8 cellular contexts compared by ENCODE assay signal in genomic region chr6:21914121-21914973, GRCh38.
DNase-seq lines count a peak whose midpoint lies in the region; ATAC-seq and TF ChIP-seq lines count a peak whose summit lies in the region.

No MANE protein-coding gene starts in this region.

- no peaks in the 10 kb centered on the region for H3K9me3 ChIP-seq in hepatocyte (ENCODE audit: low read depth)

- no peaks in the 10 kb centered on the region for H3K79me2 ChIP-seq in hepatocyte

- H3K9me3 Mint-ChIP-seq in stimulated activated naive CD8-positive, alpha-beta T cell treated with anti-CD3 and anti-CD28 coated beads, Interleukin-15, Interleukin-2, amounts not matched to agents 100 ng/mL and 50 ng/mL, for 24 hours = no peaks in the 10 kb centered on the region

- H3K36me3 Mint-ChIP-seq in stimulated activated naive CD8-positive, alpha-beta T cell treated with anti-CD3 and anti-CD28 coated beads, Interleukin-15, Interleukin-2, amounts not matched to agents 100 ng/mL and 50 ng/mL, for 24 hours (ENCODE audit: low read depth) = no peaks in the 10 kb centered on the region

- H3K9me2 ChIP-seq in hepatocyte (replicated peaks; ENCODE audit: insufficient read depth) = no peaks in the 10 kb centered on the region

- DNase-seq in Right ventricle myocardium inferior (ENCODE audit: missing footprints) (peak; percentile 71), cardiac septum (ENCODE audit: low spot score) (no peak), activated T-cell treated with anti-CD3 and anti-CD28 coated beads for 4 hours (peak; percentile 14), hepatocyte (ENCODE audit: low spot score) (peak; percentile 51), hypothalamus (lab: John Stamatoyannopoulos, UW) (no peak), HuH-7.5 (ENCODE audit: low spot score) (no peak)

- peaks cover 6% of the 10 kb centered on the region for H3K4me1 Mint-ChIP-seq in stimulated activated naive CD8-positive, alpha-beta T cell treated with anti-CD3 and anti-CD28 coated beads, Interleukin-15, Interleukin-2, amounts not matched to agents 100 ng/mL and 50 ng/mL, for 24 hours (ENCODE audit: low read depth)

- no peak overlapping the region for H3K27ac Mint-ChIP-seq in stimulated activated naive CD8-positive, alpha-beta T cell treated with anti-CD3 and anti-CD28 coated beads, Interleukin-15, Interleukin-2, amounts not matched to agents 100 ng/mL and 50 ng/mL, for 24 hours

- no peaks in the 10 kb centered on the region for H4K20me1 ChIP-seq in hepatocyte (ENCODE audit: insufficient read depth, poor library complexity, severe bottlenecking)

- no peaks in the 10 kb centered on the region for H3K27me3 ChIP-seq in hepatocyte

- intact Hi-C loops in Right ventricle myocardium inferior (cut with DNase I) (no loop called here), cardiac septum (cut with DNase I) (no loop called here)

- ATAC-seq in Right ventricle myocardium inferior (no peak), GM19452 (IDR thresholded peaks at IDR 0.05; ENCODE audit: unreplicated experiment) (no peak)

- TF ChIP-seq CTCF in hepatocyte (IDR thresholded peaks at IDR 0.05; ENCODE audit: poor library complexity) = no peak

- H3K4me3 Mint-ChIP-seq in stimulated activated naive CD8-positive, alpha-beta T cell treated with anti-CD3 and anti-CD28 coated beads, Interleukin-15, Interleukin-2, amounts not matched to agents 100 ng/mL and 50 ng/mL, for 24 hours = peak overlapping the region; percentile 48

- no peak overlapping the region for H2AFZ ChIP-seq in hepatocyte

- no peaks in the 10 kb centered on the region for H3K27me3 Mint-ChIP-seq in stimulated activated naive CD8-positive, alpha-beta T cell treated with anti-CD3 and anti-CD28 coated beads, Interleukin-15, Interleukin-2, amounts not matched to agents 100 ng/mL and 50 ng/mL, for 24 hours

- no peak overlapping the region for H3K4me3 ChIP-seq in hepatocyte

- H3K4me1 ChIP-seq in hepatocyte (ENCODE audit: insufficient read depth) = peaks cover 7% of the 10 kb centered on the region

- peak overlapping the region; percentile 6 for H3K4me2 ChIP-seq in hepatocyte

- H3K36me3 ChIP-seq in hepatocyte (replicated peaks; ENCODE audit: insufficient read depth, low read depth) = no peaks in the 10 kb centered on the region

- H3K27ac ChIP-seq in hepatocyte = no peak overlapping the region

- 58% methylated on average over 8 of the region's 8 CpGs for WGBS in hepatocyte (ENCODE audit: low lambda C conversion rate, missing lambda C conversion rate)

Comparison
In these comparisons a context has a peak if more than half of its experiments do, and no peak if none do; other contexts are left out.
1. DNase-seq: peak in Right ventricle myocardium inferior (single experiment), activated T-cell treated with anti-CD3 and anti-CD28 coated beads for 4 hours (single experiment) and hepatocyte (single experiment); none in cardiac septum (single experiment), hypothalamus (0 of 51) and HuH-7.5 (single experiment).